Comparison of ENCODE assay signal across 22 cellular contexts in the genomic region with DNA sequence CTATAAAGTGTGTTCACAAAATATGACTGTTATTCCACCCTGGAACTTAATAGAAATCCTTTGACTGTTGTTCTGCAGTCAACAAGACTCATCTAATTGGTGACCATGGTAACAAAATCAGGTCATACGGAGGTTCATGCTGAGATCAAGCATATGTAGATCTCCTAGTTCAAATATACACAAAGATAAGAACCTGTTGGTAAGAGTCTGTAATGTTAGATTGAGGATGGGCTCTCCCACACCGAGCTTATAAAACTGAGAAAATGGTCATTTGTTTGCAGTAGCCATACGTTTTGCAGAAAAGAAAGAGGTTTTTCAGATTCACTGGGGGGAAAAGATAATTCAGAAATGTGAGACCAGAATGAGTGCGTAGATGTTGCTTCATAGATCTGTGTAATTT.
DNase-seq lines count a peak whose midpoint lies in the region; ATAC-seq and TF ChIP-seq lines count a peak whose summit lies in the region.
"Had no signal": no experiment of that assay in that cellular context is flagged by ENCODE, and none has a peak within 500 bp of the region (broad histone marks: within the 10 kb centered on the region; RNA-seq: fewer than 3 reads in every experiment).

No MANE protein-coding gene starts in this region.

- H4K20me1 ChIP-seq in hepatocyte (ENCODE audit: insufficient read depth, poor library complexity, severe bottlenecking): no peaks in the 10 kb centered on the region

- H3K36me3 ChIP-seq in hepatocyte (replicated peaks; ENCODE audit: insufficient read depth, low read depth): no peaks in the 10 kb centered on the region
- H3K36me3 ChIP-seq in effector memory CD4-positive, alpha-beta T cell (ENCODE audit: control insufficient read depth, insufficient read depth, low read length): no peaks in the 10 kb centered on the region
- H3K36me3 ChIP-seq: colonic mucosa, gastroesophageal sphincter, suprapubic skin, vagina had no signal

- peak overlapping the region; percentile 38 for H3K4me2 ChIP-seq in hepatocyte

- no peak for TF ChIP-seq CTCF in hepatocyte (IDR thresholded peaks at IDR 0.05; ENCODE audit: poor library complexity)

- no peak overlapping the region for H3K4me3 ChIP-seq in hepatocyte
- no peak overlapping the region for H3K4me3 ChIP-seq in effector memory CD4-positive, alpha-beta T cell (ENCODE audit: insufficient read depth, low read depth, low read length, poor library complexity, severe bottlenecking)
- H3K4me3 ChIP-seq: colonic mucosa, gastroesophageal sphincter, lung, psoas muscle, suprapubic skin, vagina had no signal

- H3K27ac ChIP-seq in hepatocyte: no peak overlapping the region
- no peak overlapping the region for H3K27ac ChIP-seq in effector memory CD4-positive, alpha-beta T cell (ENCODE audit: insufficient read depth, low read length, poor library complexity, severe bottlenecking)
- H3K27ac ChIP-seq: colonic mucosa, gastroesophageal sphincter, psoas muscle, suprapubic skin, vagina had no signal

- ATAC-seq in GM18519 (IDR thresholded peaks at IDR 0.05; ENCODE audit: low FRiP score, unreplicated experiment): no peak
- no peak for ATAC-seq in HG03108 (IDR thresholded peaks at IDR 0.05; ENCODE audit: unreplicated experiment)
- ATAC-seq: activated CD8-positive, alpha-beta T cell treated with anti-CD3 and anti-CD28 coated beads for 36 hours; gastroesophageal sphincter; psoas muscle; stimulated activated effector memory CD8-positive, alpha-beta T cell treated with anti-CD3 and anti-CD28 coated beads, Interleukin-12 subunit alpha, Interleukin-12 subunit beta, amount 100 ng/mL, for 72 hours; T-cell had no signal

- H3K79me2 ChIP-seq in hepatocyte: no peaks in the 10 kb centered on the region

- no peaks in the 10 kb centered on the region for H3K9me3 ChIP-seq in hepatocyte (ENCODE audit: low read depth)
- no peaks in the 10 kb centered on the region for H3K9me3 ChIP-seq in effector memory CD4-positive, alpha-beta T cell (ENCODE audit: control insufficient read depth, low read length)
- H3K9me3 ChIP-seq: colonic mucosa, gastroesophageal sphincter, psoas muscle, vagina had no signal

- no peak overlapping the region for H2AFZ ChIP-seq in hepatocyte

- peak; percentile 34 for DNase-seq in DMS 273 treated with DMSO at 0.1 percent for 48 hours (lab: John Stamatoyannopoulos, UW)
- peak; percentile 22 for DNase-seq in NCI-H128 (lab: John Stamatoyannopoulos, UW; ENCODE audit: unreplicated experiment)
- DNase-seq in NCI-H2227 treated with DMSO at 0.1 percent for 48 hours (lab: John Stamatoyannopoulos, UW): peak; percentile 10
- peak; percentile 18 for DNase-seq in hepatocyte (ENCODE audit: low spot score)
- no peak for DNase-seq in effector memory CD4-positive, alpha-beta T cell
- DNase-seq: activated CD4-positive, CD25-positive, alpha-beta regulatory T cell treated with anti-CD3 and anti-CD28 coated beads, Interleukin-2, amount 50 U/mL, for 72 hours; activated CD8-positive, alpha-beta T cell treated with anti-CD3 and anti-CD28 coated beads for 36 hours; CD4-positive, CD25-positive, alpha-beta regulatory T cell; colonic mucosa; DND-41; NCI-H187; psoas muscle; SHP77 treated with DMSO at 0.1 percent for 48 hours; stimulated activated CD4-positive, alpha-beta T cell treated with anti-CD3 and anti-CD28 coated beads, Interleukin-1b, Interleukin-23, amount 100 ng/mL, for 48 hours; T-cell had no signal

- H3K4me1 ChIP-seq in hepatocyte (ENCODE audit: insufficient read depth): peaks cover 6% of the 10 kb centered on the region
- H3K4me1 ChIP-seq in effector memory CD4-positive, alpha-beta T cell (ENCODE audit: control insufficient read depth, insufficient read depth, low read length, poor library complexity, severe bottlenecking): no peaks in the 10 kb centered on the region
- H3K4me1 ChIP-seq: colonic mucosa, gastroesophageal sphincter, psoas muscle, suprapubic skin, vagina had no signal

- H3K27me3 ChIP-seq in hepatocyte: no peaks in the 10 kb centered on the region
- H3K27me3 ChIP-seq in effector memory CD4-positive, alpha-beta T cell (replicated peaks; ENCODE audit: control insufficient read depth, insufficient read depth, low read length, poor library complexity, severe bottlenecking): no peaks in the 10 kb centered on the region
- H3K27me3 ChIP-seq: colonic mucosa, gastroesophageal sphincter, suprapubic skin, vagina had no signal

- no peaks in the 10 kb centered on the region for H3K9me2 ChIP-seq in hepatocyte (replicated peaks; ENCODE audit: insufficient read depth)

- 21% methylated on average over 4 of the region's 4 CpGs for WGBS in hepatocyte (ENCODE audit: low lambda C conversion rate, missing lambda C conversion rate)

Comparison
In these comparisons a context has a peak if more than half of its experiments do, and no peak if none do; other contexts are left out.
1. DNase-seq: peak in DMS 273 treated with DMSO at 0.1 percent for 48 hours (single experiment), NCI-H128 (single experiment), NCI-H2227 treated with DMSO at 0.1 percent for 48 hours (single experiment) and hepatocyte (single experiment); none in effector memory CD4-positive, alpha-beta T cell (0 of 3).